ENCODE assay signal across 10 cellular contexts in the genomic region with DNA sequence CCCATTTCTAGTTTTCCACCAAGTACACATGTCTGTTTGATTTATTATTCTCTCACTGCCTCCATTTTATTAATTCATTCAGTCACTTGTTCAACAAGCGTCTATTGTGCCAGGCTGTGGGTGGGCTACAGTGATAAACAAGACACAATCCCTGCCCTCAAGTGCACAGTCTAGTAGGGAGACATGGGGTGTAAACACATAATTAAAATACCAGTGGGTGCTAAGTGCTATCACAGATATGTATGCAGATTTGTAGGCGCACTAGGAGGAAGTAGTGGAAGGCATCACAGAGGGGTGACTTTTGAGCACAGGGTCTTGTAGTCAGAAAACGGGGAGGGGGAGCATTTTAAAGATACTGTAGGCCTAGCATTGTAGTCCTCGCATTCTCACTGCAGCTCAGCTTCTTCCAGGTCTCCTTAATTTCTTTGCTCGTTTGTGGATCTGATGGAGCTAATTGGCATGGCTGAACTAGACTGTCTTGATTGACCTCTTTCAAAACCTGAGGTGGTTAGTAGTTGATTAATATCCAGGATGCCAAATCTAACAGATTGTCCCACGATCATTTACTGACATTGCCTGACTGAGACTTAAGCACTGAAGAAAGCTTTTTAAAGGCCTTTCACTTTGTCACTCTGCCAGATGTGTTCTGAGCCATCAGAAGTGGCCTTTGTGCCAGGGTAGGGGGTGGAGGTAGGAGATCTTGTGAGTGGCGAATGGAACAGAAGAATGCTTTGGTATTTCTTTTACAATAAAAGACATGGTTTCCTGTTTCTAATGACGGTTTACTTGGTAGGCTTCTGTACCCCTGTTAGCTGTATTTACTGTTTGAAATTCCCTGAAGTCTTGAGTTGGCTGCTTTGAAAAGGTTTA.
A peak's percentile ranks its signal among the peaks of the same experiment; 100 is the strongest.
DNase-seq lines count a peak whose midpoint lies in the region; ATAC-seq and TF ChIP-seq lines count a peak whose summit lies in the region.
"Had no signal": no experiment of that assay in that cellular context is flagged by ENCODE, and none has a peak within 500 bp of the region (broad histone marks: within the 10 kb centered on the region; RNA-seq: fewer than 3 reads in every experiment).

No MANE protein-coding gene starts in this region.

- no peak overlapping the region for H2AK9ac ChIP-seq in IMR-90 (replicated peaks; ENCODE audit: low read depth, low read length, poor library complexity)

- H3K9ac ChIP-seq in IMR-90 (ENCODE audit: low read depth, low read length) (no peak overlapping the region), mesendoderm (ENCODE audit: low read length) (peak overlapping the region; percentile 45)
- H3K9ac ChIP-seq: parathyroid adenoma had no signal

- no peak for TF ChIP-seq POLR2A in IMR-90 (IDR thresholded peaks at IDR 0.05; ENCODE audit: low read depth, low read length)

- no peak overlapping the region for H2AFZ ChIP-seq in IMR-90 (replicated peaks; ENCODE audit: low read length, poor library complexity)
- H2AFZ ChIP-seq: parathyroid adenoma had no signal

- peaks cover 4% of the 10 kb centered on the region for H3K79me2 ChIP-seq in mesendoderm (ENCODE audit: control insufficient read depth, insufficient read depth, low read length)

- WGBS in IMR-90 (ENCODE audit: extremely low coverage in 2 of 2, insufficient read length in 1 of 2), 2 experiments: 100% methylated on average over 1 of the region's 8 CpGs; no CpG with 5 or more reads in 1 of the 2 experiments
- WGBS in mesendoderm (ENCODE audit: extremely low coverage, insufficient coverage, low lambda C conversion rate): no CpG with 5 or more reads among the region's 8 CpGs

- H3K4me1 ChIP-seq in A673 (ENCODE audit: insufficient read depth, low read length, poor library complexity, severe bottlenecking) (peaks cover 72% of the 10 kb centered on the region), IMR-90 (ENCODE audit: control insufficient read depth, insufficient read depth, low read length) (peaks cover 23% of the 10 kb centered on the region), mesendoderm (ENCODE audit: control insufficient read depth, low read depth, low read length) (peaks cover 29% of the 10 kb centered on the region)

- POLR2A ChIA-PET in A673 (lab: Charles Lee; ENCODE audit: low non-redundant PET): no interaction called here
- POLR2A ChIA-PET in IMR-90 (lab: Charles Lee; ENCODE audit: unreplicated experiment): no interaction called here

- H3K56ac ChIP-seq in IMR-90 (ENCODE audit: extremely low read depth, insufficient read depth, low read length) (no peak overlapping the region), mesendoderm (ENCODE audit: low read length) (peak overlapping the region; percentile 65)

- H3K4me2 ChIP-seq in IMR-90 (ENCODE audit: low read depth, low read length) (peak overlapping the region; percentile 9), mesendoderm (ENCODE audit: low read length) (no peak overlapping the region)

- BruUV-seq in A673 (replicated peaks; lab: Mats Ljungman, UMichigan): no TSS peak
- no TSS peak for BruUV-seq in IMR-90 (replicated peaks; lab: Mats Ljungman, UMichigan)

- TF ChIP-seq RAD21 in IMR-90 (IDR thresholded peaks at IDR 0.05; ENCODE audit: low read length): no peak

- no peak for TF ChIP-seq CTCF in A673 (conservative IDR thresholded peaks at IDR 0.05; ENCODE audit: low read depth, low read length)
- TF ChIP-seq CTCF in IMR-90 (conservative IDR thresholded peaks at IDR 0.05; ENCODE audit: low read depth, low read length): no peak
- TF ChIP-seq CTCF in foreskin fibroblast (IDR thresholded peaks at IDR 0.05; ENCODE audit: low read depth, low read length): no peak

- peak overlapping the region; percentile 38 for H2BK20ac ChIP-seq in IMR-90 (ENCODE audit: low read depth, low read length)

- no peak for ATAC-seq in IMR-90 (ENCODE audit: low read depth)
- no peak for ATAC-seq in GM21717 (IDR thresholded peaks at IDR 0.05; ENCODE audit: unreplicated experiment)

- in situ Hi-C loops in IMR-90 (cut with MboI; ENCODE audit: low sequenced_read_pairs): no loop called here

- DNase-seq in A673 (ENCODE audit: low spot score): peak; percentile 87
- no peak for DNase-seq in IMR-90
- peak; percentile 64 for DNase-seq in astrocyte of the hippocampus (ENCODE audit: low read depth, low spot score)
- peak; percentile 62 for DNase-seq in mesendoderm
- no peak for DNase-seq in foreskin fibroblast
- no peak for DNase-seq in HT-29 (ENCODE audit: low spot score)
- DNase-seq in SIG-M5 treated with dmso at 0.1 percent for 504 hours (lab: John Stamatoyannopoulos, UW; ENCODE audit: unreplicated experiment): no peak

- peak overlapping the region; percentile 38; the same call in 1 of the 2 replicates for H3K14ac ChIP-seq in IMR-90 (replicated peaks; ENCODE audit: low read depth, low read length)

- no peaks in the 10 kb centered on the region for H3K9me3 ChIP-seq in A673 (ENCODE audit: low read depth, low read length, poor library complexity, severe bottlenecking)
- H3K9me3 ChIP-seq in IMR-90 (ENCODE audit: control insufficient read depth, insufficient read depth, low read length): no peaks in the 10 kb centered on the region

- H3K23ac ChIP-seq in IMR-90 (ENCODE audit: low read depth, low read length): peak overlapping the region; percentile 15
- H3K23ac ChIP-seq in mesendoderm (ENCODE audit: low read length): no peak overlapping the region

- H4K8ac ChIP-seq in IMR-90 (ENCODE audit: low read depth in 2 of 2, low read length in 2 of 2) (peak overlapping the region in 1 of 2 experiments; percentile 53; a peak in 2 of 4 replicates), mesendoderm (ENCODE audit: low read depth, low read length) (no peak overlapping the region)

- H2BK5ac ChIP-seq in IMR-90 (ENCODE audit: low read depth, low read length, poor library complexity, severe bottlenecking) (peak overlapping the region; percentile 13), mesendoderm (ENCODE audit: low read length) (no peak overlapping the region)

- CTCF ChIA-PET in A673 (lab: Charles Lee): no interaction called here
- CTCF ChIA-PET in IMR-90 (lab: Yijun Ruan, JAX): interaction anchor here (0.6 to 0.7 kb wide), 2 partner anchors 10 to 96 kb away, joined by 3 to 6 read pairs; no protein-coding TSS in a partner anchor

- H3K4me3 ChIP-seq in A673 (ENCODE audit: low read depth, low read length, poor library complexity, severe bottlenecking) (no peak overlapping the region), IMR-90 (ENCODE audit: insufficient read depth, low read depth, low read length) (no peak overlapping the region), mesendoderm (ENCODE audit: low read length) (no peak overlapping the region), foreskin fibroblast (ENCODE audit: low read depth in 1 of 2, low read length in 2 of 2) (no peak overlapping the region)

- no peaks in the 10 kb centered on the region for H3K36me3 ChIP-seq in A673 (ENCODE audit: insufficient read depth, low read length, poor library complexity, severe bottlenecking)
- no peaks in the 10 kb centered on the region for H3K36me3 ChIP-seq in IMR-90 (ENCODE audit: control insufficient read depth, insufficient read depth, low read length)
- H3K36me3 ChIP-seq in mesendoderm (ENCODE audit: control insufficient read depth, insufficient read depth, low read length): no peaks in the 10 kb centered on the region

- peak overlapping the region; percentile 16 for H4K91ac ChIP-seq in IMR-90 (ENCODE audit: insufficient read depth, low read depth, low read length)

- intact Hi-C loops in A673 (cut with micrococcal nuclease; ENCODE audit: unreplicated experiment) (no loop called here), IMR-90 (cut with micrococcal nuclease) (loop anchor here (5.0 kb wide), 2 partner anchors 49 to 114 kb away; no protein-coding TSS in a partner anchor)

- H3K9me1 ChIP-seq in IMR-90 (ENCODE audit: insufficient read depth, low read length): peaks cover 24% of the 10 kb centered on the region

- peak overlapping the region; percentile 7 for H3K4ac ChIP-seq in IMR-90 (ENCODE audit: low read depth, low read length)
- H3K4ac ChIP-seq in mesendoderm (ENCODE audit: low read depth, low read length): no peak overlapping the region

- no peak overlapping the region for H2BK15ac ChIP-seq in IMR-90 (ENCODE audit: low read depth, low read length)
- no peak overlapping the region for H2BK15ac ChIP-seq in mesendoderm (replicated peaks; ENCODE audit: low read depth)

- peak overlapping the region; percentile 52; the same call in 1 of the 2 replicates for H2AK5ac ChIP-seq in IMR-90 (ENCODE audit: low read depth, low read length)
- no peak overlapping the region for H2AK5ac ChIP-seq in mesendoderm (ENCODE audit: low read length)

- H3K27me3 ChIP-seq in A673 (replicated peaks; ENCODE audit: insufficient read depth, low read depth, low read length, poor library complexity) (no peaks in the 10 kb centered on the region), IMR-90 (ENCODE audit: control insufficient read depth, insufficient read depth, low read length) (no peaks in the 10 kb centered on the region), mesendoderm (ENCODE audit: insufficient read depth, low read length, poor library complexity) (no peaks in the 10 kb centered on the region)

- peaks cover 6% of the 10 kb centered on the region; the same call in 1 of the 2 replicates for H4K20me1 ChIP-seq in IMR-90 (ENCODE audit: insufficient read depth, low read length)

- H2BK120ac ChIP-seq in IMR-90 (ENCODE audit: low read depth, low read length) (peak overlapping the region; percentile 4; the same call in 1 of the 2 replicates), mesendoderm (ENCODE audit: low read depth, low read length) (no peak overlapping the region)

- peaks cover 38 to 70% of the 10 kb centered on the region in 2 experiments for H3K79me1 ChIP-seq in IMR-90 (ENCODE audit: low read depth in 1 of 2, low read length in 2 of 2)
- peaks cover 5% of the 10 kb centered on the region for H3K79me1 ChIP-seq in mesendoderm (ENCODE audit: low read length)

- peak overlapping the region; percentile 5; the same call in 1 of the 2 replicates for H3K18ac ChIP-seq in IMR-90 (ENCODE audit: low read depth, low read length)
- no peak overlapping the region for H3K18ac ChIP-seq in mesendoderm (ENCODE audit: low read length)

- peak overlapping the region; percentile 76 for H3K27ac ChIP-seq in A673 (ENCODE audit: low read depth, low read length, poor library complexity, severe bottlenecking)
- peak overlapping the region; percentile 32; the same call in 1 of the 2 replicates for H3K27ac ChIP-seq in IMR-90 (ENCODE audit: insufficient read depth, low read length)
- H3K27ac ChIP-seq in mesendoderm (ENCODE audit: low read depth, low read length): peak overlapping the region; percentile 7
- H3K27ac ChIP-seq: C4-2B, parathyroid adenoma had no signal

- H4K5ac ChIP-seq in IMR-90 (ENCODE audit: low read depth, low read length) (peak overlapping the region; percentile 22; the same call in 1 of the 2 replicates), mesendoderm (ENCODE audit: low read length) (no peak overlapping the region)

- dilution Hi-C loops in IMR-90 (cut with HindIII; ENCODE audit: low sequenced_read_pairs, unreplicated experiment): no loop called here

TF ChIP-seq in IMR-90, 13 proteins besides CTCF, POLR2A, EP300 and RAD21 (continues in another document):
- TF ChIP-seq RCOR1 (IDR thresholded peaks at IDR 0.05; ENCODE audit: insufficient replicate concordance, low read length): no peak
- TF ChIP-seq SMC3 (IDR thresholded peaks at IDR 0.05; ENCODE audit: low read depth, low read length): no peak
- no peak for TF ChIP-seq MAFK (IDR thresholded peaks at IDR 0.05; ENCODE audit: low read depth, low read length)
- TF ChIP-seq FOS (IDR thresholded peaks at IDR 0.05; ENCODE audit: low read depth, low read length): no peak

Comparison
In these comparisons a context has a peak if more than half of its experiments do, and no peak if none do; other contexts are left out.
1. DNase-seq: peak in A673 (single experiment), astrocyte of the hippocampus (single experiment) and mesendoderm (single experiment); none in IMR-90 (single experiment), foreskin fibroblast (0 of 2), HT-29 (single experiment) and SIG-M5 treated with dmso at 0.1 percent for 504 hours (single experiment).
2. H3K27ac ChIP-seq: peak in every context shown above with its lines; median percentile 76 in A673; 32 in IMR-90; 7 in mesendoderm.